14 cellular contexts compared by ENCODE assay signal in genomic region chr7:20862554-20862953, GRCh38.
DNase-seq lines count a peak whose midpoint lies in the region; ATAC-seq lines count a peak whose summit lies in the region.
"Had no signal": no experiment of that assay in that cellular context is flagged by ENCODE, and none has a peak within 500 bp of the region (broad histone marks: within the 10 kb centered on the region; RNA-seq: fewer than 3 reads in every experiment).

No MANE protein-coding gene starts in this region.

- no peak overlapping the region for H2BK5ac ChIP-seq in mesenchymal stem cell (ENCODE audit: low read depth, low read length, poor library complexity, severe bottlenecking)

- DNase-seq in activated CD4-positive, alpha-beta T cell treated with anti-CD3 and anti-CD28 coated beads, Interleukin-2, amount 10 ng/mL, durations not matched to agents 24 days and 14 days = peak; percentile 3
- no peak for DNase-seq in activated CD4-positive, alpha-beta T cell treated with anti-CD3 and anti-CD28 coated beads for 36 hours
- peak; percentile 75 to 83 for DNase-seq in NOMO-1 (lab: John Stamatoyannopoulos, UW; ENCODE audit: unreplicated experiment in 2 of 2)
- peak; percentile 8 for DNase-seq in OCI-M1 (lab: John Stamatoyannopoulos, UW)
- DNase-seq in mesenchymal stem cell = peak; percentile 58
- no peak for DNase-seq in stimulated activated CD4-positive, alpha-beta T cell treated with anti-CD3 and anti-CD28 coated beads, Interleukin-15, amount 100 ng/mL, for 24 hours
- no peak for DNase-seq in Right ventricle myocardium inferior (ENCODE audit: missing footprints)
- DNase-seq in effector memory CD4-positive, alpha-beta T cell = no peak
- DNase-seq: CD8-positive, alpha-beta memory T cell; DMS 273 treated with DMSO at 0.1 percent for 48 hours; GM23248 had no signal

- H3K4me3 ChIP-seq in mesenchymal stem cell (ENCODE audit: insufficient read depth in 1 of 2, low read depth in 1 of 2, low read length in 2 of 2) = no peak overlapping the region
- H3K4me3 ChIP-seq in effector memory CD4-positive, alpha-beta T cell (ENCODE audit: insufficient read depth, low read depth, low read length, poor library complexity, severe bottlenecking) = no peak overlapping the region
- H3K4me3 ChIP-seq: GM23248 had no signal

- intact Hi-C loops in activated CD4-positive, alpha-beta T cell treated with anti-CD3 and anti-CD28 coated beads, Interleukin-2, amount 10 ng/mL, durations not matched to agents 24 days and 14 days (cut with micrococcal nuclease) = no loop called here
- intact Hi-C loops in activated CD4-positive, alpha-beta T cell treated with anti-CD3 and anti-CD28 coated beads for 36 hours (cut with DNase I, micrococcal nuclease) = no loop called here
- intact Hi-C loops in Right ventricle myocardium inferior (cut with DNase I) = no loop called here

- no peaks in the 10 kb centered on the region for H3K36me3 Mint-ChIP-seq in activated CD4-positive, alpha-beta T cell treated with anti-CD3 and anti-CD28 coated beads, Interleukin-2, amount 10 ng/mL, durations not matched to agents 24 days and 14 days (ENCODE audit: low read depth)
- H3K36me3 Mint-ChIP-seq in activated CD4-positive, alpha-beta T cell treated with anti-CD3 and anti-CD28 coated beads for 36 hours (ENCODE audit: low read depth) = no peaks in the 10 kb centered on the region
- H3K36me3 Mint-ChIP-seq: CD14-positive monocyte; CD8-positive, alpha-beta memory T cell had no signal

- no peak overlapping the region for H3K4ac ChIP-seq in mesenchymal stem cell (ENCODE audit: low read depth in 1 of 2, low read length in 2 of 2)

- H3K4me3 Mint-ChIP-seq in activated CD4-positive, alpha-beta T cell treated with anti-CD3 and anti-CD28 coated beads, Interleukin-2, amount 10 ng/mL, durations not matched to agents 24 days and 14 days = no peak overlapping the region
- no peak overlapping the region for H3K4me3 Mint-ChIP-seq in activated CD4-positive, alpha-beta T cell treated with anti-CD3 and anti-CD28 coated beads for 36 hours
- H3K4me3 Mint-ChIP-seq: CD14-positive monocyte; CD8-positive, alpha-beta memory T cell had no signal

- CTCF ChIA-PET in activated CD4-positive, alpha-beta T cell treated with anti-CD3 and anti-CD28 coated beads for 36 hours (lab: Charles Lee) = interaction anchor here (1.3 kb wide), 1 partner anchor 30 kb away, joined by 3 read pairs; no protein-coding TSS in a partner anchor

- H2AFZ ChIP-seq in mesenchymal stem cell (ENCODE audit: low read depth, low read length) = no peak overlapping the region
- H2AFZ ChIP-seq: GM23248 had no signal

- H3K4me1 ChIP-seq in mesenchymal stem cell (ENCODE audit: control insufficient read depth, insufficient read depth, low read depth, low read length) = no peaks in the 10 kb centered on the region
- H3K4me1 ChIP-seq in effector memory CD4-positive, alpha-beta T cell (ENCODE audit: control insufficient read depth, insufficient read depth, low read length, poor library complexity, severe bottlenecking) = no peaks in the 10 kb centered on the region

- no peak overlapping the region for H2AK5ac ChIP-seq in mesenchymal stem cell (ENCODE audit: low read length, severe bottlenecking)

- H3K9ac ChIP-seq in mesenchymal stem cell (ENCODE audit: low read length) = no peak overlapping the region
- H3K9ac ChIP-seq: GM23248 had no signal

- H3K9me3 ChIP-seq in mesenchymal stem cell (ENCODE audit: control insufficient read depth, low read length) = no peaks in the 10 kb centered on the region
- no peaks in the 10 kb centered on the region for H3K9me3 ChIP-seq in effector memory CD4-positive, alpha-beta T cell (ENCODE audit: control insufficient read depth, low read length)

- H3K23ac ChIP-seq in mesenchymal stem cell (ENCODE audit: low read length in 2 of 2) = no peak overlapping the region

- H2BK120ac ChIP-seq in mesenchymal stem cell (ENCODE audit: low read depth, low read length) = no peak overlapping the region

- H2BK12ac ChIP-seq in mesenchymal stem cell (ENCODE audit: low read length in 2 of 2) = no peak overlapping the region

- no peaks in the 10 kb centered on the region for H3K27me3 ChIP-seq in mesenchymal stem cell (ENCODE audit: control insufficient read depth in 1 of 2, insufficient read depth in 1 of 2, low read length in 2 of 2)
- no peaks in the 10 kb centered on the region for H3K27me3 ChIP-seq in effector memory CD4-positive, alpha-beta T cell (replicated peaks; ENCODE audit: control insufficient read depth, insufficient read depth, low read length, poor library complexity, severe bottlenecking)

- H3K27ac Mint-ChIP-seq in activated CD4-positive, alpha-beta T cell treated with anti-CD3 and anti-CD28 coated beads, Interleukin-2, amount 10 ng/mL, durations not matched to agents 24 days and 14 days = no peak overlapping the region
- H3K27ac Mint-ChIP-seq in activated CD4-positive, alpha-beta T cell treated with anti-CD3 and anti-CD28 coated beads for 36 hours = no peak overlapping the region
- H3K27ac Mint-ChIP-seq: CD14-positive monocyte; CD8-positive, alpha-beta memory T cell had no signal

- H3K14ac ChIP-seq in mesenchymal stem cell (ENCODE audit: low read length in 2 of 2) = no peak overlapping the region

- H4K8ac ChIP-seq in mesenchymal stem cell (ENCODE audit: low read length) = no peak overlapping the region

- no peak overlapping the region for H4K91ac ChIP-seq in mesenchymal stem cell (ENCODE audit: low read length)

- H3K9me3 Mint-ChIP-seq in activated CD4-positive, alpha-beta T cell treated with anti-CD3 and anti-CD28 coated beads, Interleukin-2, amount 10 ng/mL, durations not matched to agents 24 days and 14 days = no peaks in the 10 kb centered on the region
- H3K9me3 Mint-ChIP-seq in activated CD4-positive, alpha-beta T cell treated with anti-CD3 and anti-CD28 coated beads for 36 hours (ENCODE audit: low read depth) = no peaks in the 10 kb centered on the region

- no peaks in the 10 kb centered on the region for H3K79me1 ChIP-seq in mesenchymal stem cell (replicated peaks; ENCODE audit: low read length, poor library complexity, severe bottlenecking)

- no peak overlapping the region for H2BK15ac ChIP-seq in mesenchymal stem cell (ENCODE audit: low read depth, poor library complexity, severe bottlenecking)

- no peak overlapping the region for H3K4me2 ChIP-seq in mesenchymal stem cell (ENCODE audit: low read length, poor library complexity, severe bottlenecking)

- 60% methylated on average over 1 of the region's 4 CpGs for WGBS in mesenchymal stem cell

- no peaks in the 10 kb centered on the region for H3K27me3 Mint-ChIP-seq in activated CD4-positive, alpha-beta T cell treated with anti-CD3 and anti-CD28 coated beads, Interleukin-2, amount 10 ng/mL, durations not matched to agents 24 days and 14 days
- no peaks in the 10 kb centered on the region for H3K27me3 Mint-ChIP-seq in activated CD4-positive, alpha-beta T cell treated with anti-CD3 and anti-CD28 coated beads for 36 hours
- H3K27me3 Mint-ChIP-seq: CD8-positive, alpha-beta memory T cell had no signal

- no peaks in the 10 kb centered on the region for H3K4me1 Mint-ChIP-seq in activated CD4-positive, alpha-beta T cell treated with anti-CD3 and anti-CD28 coated beads, Interleukin-2, amount 10 ng/mL, durations not matched to agents 24 days and 14 days
- H3K4me1 Mint-ChIP-seq in activated CD4-positive, alpha-beta T cell treated with anti-CD3 and anti-CD28 coated beads for 36 hours = no peaks in the 10 kb centered on the region
- H3K4me1 Mint-ChIP-seq: CD14-positive monocyte; CD8-positive, alpha-beta memory T cell had no signal

- ATAC-seq in activated CD4-positive, alpha-beta T cell treated with anti-CD3 and anti-CD28 coated beads for 36 hours = no peak
- ATAC-seq in Right ventricle myocardium inferior = no peak
- ATAC-seq: HCT116 had no signal

- H3K18ac ChIP-seq in mesenchymal stem cell (ENCODE audit: low read depth in 1 of 2, low read length in 2 of 2) = no peak overlapping the region

- no peaks in the 10 kb centered on the region for H3K36me3 ChIP-seq in mesenchymal stem cell (ENCODE audit: control insufficient read depth in 1 of 2, insufficient read depth in 2 of 2, low read depth in 1 of 2, low read length in 2 of 2)
- H3K36me3 ChIP-seq in effector memory CD4-positive, alpha-beta T cell (ENCODE audit: control insufficient read depth, insufficient read depth, low read length) = no peaks in the 10 kb centered on the region

- POLR2A ChIA-PET in activated CD4-positive, alpha-beta T cell treated with anti-CD3 and anti-CD28 coated beads for 36 hours (lab: Charles Lee) = no interaction called here

- H3K27ac ChIP-seq in mesenchymal stem cell (ENCODE audit: low read length, poor library complexity, severe bottlenecking) = no peak overlapping the region
- no peak overlapping the region for H3K27ac ChIP-seq in effector memory CD4-positive, alpha-beta T cell (ENCODE audit: insufficient read depth, low read length, poor library complexity, severe bottlenecking)
- H3K27ac ChIP-seq: 22Rv1, GM23248 had no signal

Comparison
In these comparisons a context has a peak if more than half of its experiments do, and no peak if none do; other contexts are left out.
1. DNase-seq: peak in activated CD4-positive, alpha-beta T cell treated with anti-CD3 and anti-CD28 coated beads, Interleukin-2, amount 10 ng/mL, durations not matched to agents 24 days and 14 days (single experiment), NOMO-1 (2 of 2), OCI-M1 (single experiment) and mesenchymal stem cell (single experiment); none in activated CD4-positive, alpha-beta T cell treated with anti-CD3 and anti-CD28 coated beads for 36 hours (single experiment), stimulated activated CD4-positive, alpha-beta T cell treated with anti-CD3 and anti-CD28 coated beads, Interleukin-15, amount 100 ng/mL, for 24 hours (single experiment), Right ventricle myocardium inferior (single experiment) and effector memory CD4-positive, alpha-beta T cell (0 of 3).